Comparison of ENCODE assay signal across 1 cellular context in genomic region chr11:47154738-47155570, GRCh38.
TF ChIP-seq lines count a peak whose summit lies in the region.

No MANE protein-coding gene starts in this region.

TF ChIP-seq in GM23338, 12 proteins besides CTCF, POLR2A, EP300 and RAD21 (continued from another document):
- no peak for TF ChIP-seq ZNF462 (CRISPR knock-in tag; IDR thresholded peaks at IDR 0.05)
- no peak for TF ChIP-seq JUNB (IDR thresholded peaks at IDR 0.05; ENCODE audit: unreplicated experiment)
- TF ChIP-seq ETS1 (IDR thresholded peaks at IDR 0.05): no peak
- no peak for TF ChIP-seq POLR2AphosphoS5 (IDR thresholded peaks at IDR 0.05; ENCODE audit: low read depth)
